ENCODE assay signal across 11 cellular contexts in the genomic region with DNA sequence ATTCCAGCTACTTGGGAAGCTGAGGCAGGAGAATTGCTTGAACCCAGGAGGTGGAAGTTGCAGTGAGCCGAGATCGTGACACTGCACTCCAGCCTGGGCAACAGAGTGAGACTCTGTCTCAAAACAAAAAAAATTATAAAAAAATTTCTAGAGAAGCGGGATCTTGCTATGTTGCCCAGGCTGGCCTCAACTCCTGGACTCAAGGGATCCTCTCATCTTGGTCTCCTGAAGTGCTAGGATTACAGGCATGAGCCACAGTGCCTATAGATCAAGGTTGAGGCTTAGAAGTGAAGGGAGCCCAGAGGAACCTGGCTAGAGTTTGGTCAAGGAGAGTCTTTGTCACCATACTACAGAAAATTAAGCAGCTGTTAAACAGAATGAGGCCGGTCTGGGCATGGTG. TPM values are rescaled to one million over a fixed set of nuclear protein-coding genes. Genes with fewer than 3 reads are reported as not detected.
DNase-seq lines count a peak whose midpoint lies in the region; ATAC-seq and TF ChIP-seq lines count a peak whose summit lies in the region.
"Had no signal": no experiment of that assay in that cellular context is flagged by ENCODE, and none has a peak within 500 bp of the region (broad histone marks: within the 10 kb centered on the region; RNA-seq: fewer than 3 reads in every experiment).

No MANE protein-coding gene starts in this region.

- DNase-seq in CD4-positive, alpha-beta memory T cell, result no peak
- DNase-seq in H9 (no peak), GM19240 (ENCODE audit: insufficient read length, low spot score) (no peak), SW 1271 (lab: John Stamatoyannopoulos, UW) (no peak)
- no peak for DNase-seq in natural killer cell treated with Interleukin-12 subunit alpha and Interleukin-12 subunit beta and Interleukin-15 and Interleukin-18, amount 100 ng/mL, for 72 hours (ENCODE audit: low spot score)
- no peak for DNase-seq in central memory CD4-positive, alpha-beta T cell
- DNase-seq: activated CD8-positive, alpha-beta memory T cell treated with anti-CD3 and anti-CD28 coated beads, Interleukin-2, amount 50 U/mL, for 48 hours; NCI-H2107; stimulated activated CD4-positive, alpha-beta T cell treated with anti-CD3 and anti-CD28 coated beads, Interleukin-4, amount 100 ng/mL, for 1 hour had no signal

- no peak overlapping the region for H3K4me2 ChIP-seq in H9 (ENCODE audit: insufficient read depth, insufficient read length, low read length)

- H3K9ac ChIP-seq in H9 (ENCODE audit: extremely low read depth, insufficient read length, low read length), result no peak overlapping the region

- H3K4ac ChIP-seq in H9 (ENCODE audit: low read depth, low read length), result no peak overlapping the region

- peaks cover 8% of the 10 kb centered on the region; the same call in 1 of the 2 replicates for H3K79me2 ChIP-seq in H9 (ENCODE audit: insufficient read depth, low read length)

- intact Hi-C loops in CD4-positive, alpha-beta memory T cell (cut with micrococcal nuclease), result loop anchor here (5.0 kb wide), 1 partner anchor 46 kb away; no protein-coding TSS in a partner anchor

- no peak overlapping the region for H2BK15ac ChIP-seq in H9 (ENCODE audit: low read depth, low read length)

- POLR2A ChIA-PET in CD4-positive, alpha-beta memory T cell (lab: Charles Lee; ENCODE audit: partially characterized antibody), result interaction anchor here (1.0 to 2.6 kb wide), 4 partner anchors 12 to 141 kb away, joined by 3 to 8 read pairs (median 4); a partner anchor contains a TSS

- peak overlapping the region; percentile 73 for H4K91ac ChIP-seq in H9 (ENCODE audit: insufficient read length, low read depth, low read length)

- no peak overlapping the region for H2BK5ac ChIP-seq in H9 (ENCODE audit: insufficient read length, low read length)

- ATAC-seq in activated T-helper 17 cell treated with anti-CD3 and anti-CD28 coated beads, Interleukin-2, amount 50 U/mL, for 72 hours (replicated peaks), result no peak
- no peak for ATAC-seq in natural killer cell treated with Interleukin-12 subunit alpha and Interleukin-12 subunit beta and Interleukin-15 and Interleukin-18, amount 100 ng/mL, for 72 hours

- no peak for TF ChIP-seq CTCF in H9 (conservative IDR thresholded peaks at IDR 0.05)

- H3K4me1 Mint-ChIP-seq in CD4-positive, alpha-beta memory T cell, result peaks cover 11 to 33% (median 20%) of the 10 kb centered on the region in 4 donors
- peaks cover 32 to 42% of the 10 kb centered on the region in 2 experiments for H3K4me1 Mint-ChIP-seq in H9
- peaks cover 9% of the 10 kb centered on the region for H3K4me1 Mint-ChIP-seq in activated T-helper 17 cell treated with anti-CD3 and anti-CD28 coated beads, Interleukin-2, amount 50 U/mL, for 72 hours
- peaks cover 21 to 27% of the 10 kb centered on the region in 2 donors for H3K4me1 Mint-ChIP-seq in natural killer cell treated with Interleukin-12 subunit alpha and Interleukin-12 subunit beta and Interleukin-15 and Interleukin-18, amount 100 ng/mL, for 72 hours (ENCODE audit: low read depth in 2 of 2)

- H3K14ac ChIP-seq in H9 (ENCODE audit: insufficient read depth, low read length), result no peak overlapping the region

- H2BK20ac ChIP-seq in H9 (ENCODE audit: low read depth, low read length, poor library complexity, severe bottlenecking), result no peak overlapping the region

- H3T11ph ChIP-seq in H9 (ENCODE audit: low read length), result no peak overlapping the region

- H4K20me1 ChIP-seq in H9 (ENCODE audit: control insufficient read depth, insufficient read depth, insufficient read length), result no peaks in the 10 kb centered on the region

- H3K27ac ChIP-seq in CD4-positive, alpha-beta memory T cell (ENCODE audit: low read depth, low read length), result no peak overlapping the region
- no peak overlapping the region for H3K27ac ChIP-seq in H9 (ENCODE audit: insufficient read length, low read depth, low read length)

- H3K36me3 Mint-ChIP-seq in CD4-positive, alpha-beta memory T cell, result peaks cover 17 to 20% of the 10 kb centered on the region in 2 donors
- peaks cover 27 to 38% (median 27%) of the 10 kb centered on the region in 3 experiments for H3K36me3 Mint-ChIP-seq in H9 (ENCODE audit: insufficient read depth in 1 of 3, low read depth in 3 of 3)
- H3K36me3 Mint-ChIP-seq in activated T-helper 17 cell treated with anti-CD3 and anti-CD28 coated beads, Interleukin-2, amount 50 U/mL, for 72 hours (ENCODE audit: low read depth), result peaks cover 43% of the 10 kb centered on the region
- H3K36me3 Mint-ChIP-seq in natural killer cell treated with Interleukin-12 subunit alpha and Interleukin-12 subunit beta and Interleukin-15 and Interleukin-18, amount 100 ng/mL, for 72 hours, result peaks cover 7% of the 10 kb centered on the region

- H3K27me3 ChIP-seq in CD4-positive, alpha-beta memory T cell (ENCODE audit: insufficient read depth, low read length), result no peaks in the 10 kb centered on the region
- H3K27me3 ChIP-seq in H9 (ENCODE audit: insufficient read depth, low read length), result no peaks in the 10 kb centered on the region

- H3K18ac ChIP-seq in H9 (ENCODE audit: insufficient read length, low read depth, low read length), result no peak overlapping the region

- H3K27me3 Mint-ChIP-seq in CD4-positive, alpha-beta memory T cell, result no peaks in the 10 kb centered on the region
- no peaks in the 10 kb centered on the region for H3K27me3 Mint-ChIP-seq in H9 (ENCODE audit: low read depth)
- no peaks in the 10 kb centered on the region for H3K27me3 Mint-ChIP-seq in activated T-helper 17 cell treated with anti-CD3 and anti-CD28 coated beads, Interleukin-2, amount 50 U/mL, for 72 hours
- H3K27me3 Mint-ChIP-seq in natural killer cell treated with Interleukin-12 subunit alpha and Interleukin-12 subunit beta and Interleukin-15 and Interleukin-18, amount 100 ng/mL, for 72 hours, result no peaks in the 10 kb centered on the region

- H2AFZ ChIP-seq in H9 (ENCODE audit: low read length), result no peak overlapping the region

- no peak overlapping the region for H4K8ac ChIP-seq in H9 (replicated peaks; ENCODE audit: insufficient read length, low read depth, low read length)

- H2BK12ac ChIP-seq in H9 (ENCODE audit: insufficient read length, low read depth, low read length), result no peak overlapping the region

- no peak overlapping the region for H3K4me3 ChIP-seq in CD4-positive, alpha-beta memory T cell (ENCODE audit: low read length in 2 of 2)
- H3K4me3 ChIP-seq: lung had no signal

- H3K4me1 ChIP-seq in CD4-positive, alpha-beta memory T cell (ENCODE audit: insufficient read depth, low read length), result peaks cover 22% of the 10 kb centered on the region
- no peaks in the 10 kb centered on the region; the same call in 1 of the 2 replicates for H3K4me1 ChIP-seq in H9 (ENCODE audit: insufficient read depth, low read length)

- H2BK120ac ChIP-seq in H9 (ENCODE audit: low read depth, low read length, poor library complexity, severe bottlenecking), result no peak overlapping the region

- H3K4me3 Mint-ChIP-seq in CD4-positive, alpha-beta memory T cell, result peak overlapping the region; percentile 57 to 100 (median 99)
- H3K4me3 Mint-ChIP-seq in H9, result peak overlapping the region in 1 of 2 experiments; percentile 99; a peak in 2 of 5 replicates
- H3K4me3 Mint-ChIP-seq in activated T-helper 17 cell treated with anti-CD3 and anti-CD28 coated beads, Interleukin-2, amount 50 U/mL, for 72 hours, result peak overlapping the region; percentile 98
- H3K4me3 Mint-ChIP-seq in natural killer cell treated with Interleukin-12 subunit alpha and Interleukin-12 subunit beta and Interleukin-15 and Interleukin-18, amount 100 ng/mL, for 72 hours, result peak overlapping the region; percentile 97

- H2AK5ac ChIP-seq in H9 (ENCODE audit: insufficient read length, low read length), result no peak overlapping the region

- H3K36me3 ChIP-seq in CD4-positive, alpha-beta memory T cell (ENCODE audit: insufficient read depth, low read length), result peaks cover 8% of the 10 kb centered on the region

- no CpG with 5 or more reads among the region's 4 CpGs for WGBS in H9 (ENCODE audit: extremely low coverage, insufficient read length, low lambda C conversion rate)

- no peak overlapping the region for H4K5ac ChIP-seq in H9 (ENCODE audit: insufficient read length, low read depth, low read length)

- peak overlapping the region in 4 of 7 donors; percentile 37 to 97 (median 66) for H3K27ac Mint-ChIP-seq in CD4-positive, alpha-beta memory T cell
- H3K27ac Mint-ChIP-seq in H9, result peak overlapping the region in 1 of 3 experiments; percentile 61; a peak in 1 of 7 replicates
- peak overlapping the region; percentile 96 for H3K27ac Mint-ChIP-seq in activated T-helper 17 cell treated with anti-CD3 and anti-CD28 coated beads, Interleukin-2, amount 50 U/mL, for 72 hours
- peak overlapping the region; percentile 92 to 98 for H3K27ac Mint-ChIP-seq in natural killer cell treated with Interleukin-12 subunit alpha and Interleukin-12 subunit beta and Interleukin-15 and Interleukin-18, amount 100 ng/mL, for 72 hours

- H3K79me1 ChIP-seq in H9 (ENCODE audit: insufficient read depth, low read depth, low read length, poor library complexity, severe bottlenecking), result peaks cover 11% of the 10 kb centered on the region

- CTCF ChIA-PET in CD4-positive, alpha-beta memory T cell (lab: Charles Lee; ENCODE audit: partially characterized antibody), result interaction anchor here (1.2 kb wide), 1 partner anchor 125 kb away, joined by 3 read pairs; no protein-coding TSS in a partner anchor

- H3K9me3 Mint-ChIP-seq in CD4-positive, alpha-beta memory T cell, result no peaks in the 10 kb centered on the region
- no peaks in the 10 kb centered on the region; a peak in 1 of 5 replicates for H3K9me3 Mint-ChIP-seq in H9
- H3K9me3 Mint-ChIP-seq in activated T-helper 17 cell treated with anti-CD3 and anti-CD28 coated beads, Interleukin-2, amount 50 U/mL, for 72 hours, result no peaks in the 10 kb centered on the region
- H3K9me3 Mint-ChIP-seq in natural killer cell treated with Interleukin-12 subunit alpha and Interleukin-12 subunit beta and Interleukin-15 and Interleukin-18, amount 100 ng/mL, for 72 hours, result no peaks in the 10 kb centered on the region

- H3K9me3 ChIP-seq in CD4-positive, alpha-beta memory T cell (ENCODE audit: control insufficient read depth in 1 of 2, low read length in 2 of 2), result no peaks in the 10 kb centered on the region
- H3K9me3 ChIP-seq in H9 (ENCODE audit: control insufficient read depth, low read depth, low read length), result no peaks in the 10 kb centered on the region

- no peak overlapping the region for H3K23ac ChIP-seq in H9 (ENCODE audit: insufficient read length, low read depth, low read length)

- H3K56ac ChIP-seq in H9 (ENCODE audit: insufficient read length, low read depth, low read length), result no peak overlapping the region

- peaks cover 13% of the 10 kb centered on the region for H3K23me2 ChIP-seq in H9 (ENCODE audit: insufficient read length, low read depth, low read length, poor library complexity, severe bottlenecking)

RNA-seq across cellular contexts. Expression of a gene that starts 1.4 kb away (rescaled TPM):
- total RNA-seq in CD4-positive, alpha-beta memory T cell, result 10 to 100 TPM; 48.5 to 58.1 TPM
- polyA plus RNA-seq in CD4-positive, alpha-beta memory T cell, result 10 to 100 TPM; 22.0 to 26.9 TPM
- 274 and 293 TPM in 2 replicates for total RNA-seq in H9 (2021)
- 100 to 1,000 TPM; 124 to 273 TPM for total RNA-seq in activated T-helper 17 cell treated with anti-CD3 and anti-CD28 coated beads, Interleukin-2, amount 50 U/mL, for 72 hours
- total RNA-seq in natural killer cell treated with Interleukin-12 subunit alpha and Interleukin-12 subunit beta and Interleukin-15 and Interleukin-18, amount 100 ng/mL, for 72 hours, result 100 to 1,000 TPM; 169 to 339 TPM

RNA-seq across cellular contexts. Expression of a gene that starts 17.7 kb away (rescaled TPM):
- total RNA-seq in CD4-positive, alpha-beta memory T cell, result 1 to 10 TPM; 7.7 to 8.3 TPM
- under 1 TPM in 1 of 2 donors, not detected in 1; 0.20 TPM for polyA plus RNA-seq in CD4-positive, alpha-beta memory T cell
- 22.7 and 25.7 TPM in 2 replicates for total RNA-seq in H9 (2021)
- 1 to 10 TPM; 3.5 to 7.3 TPM for total RNA-seq in activated T-helper 17 cell treated with anti-CD3 and anti-CD28 coated beads, Interleukin-2, amount 50 U/mL, for 72 hours
- 1 to 10 TPM; 4.9 to 7.3 TPM for total RNA-seq in natural killer cell treated with Interleukin-12 subunit alpha and Interleukin-12 subunit beta and Interleukin-15 and Interleukin-18, amount 100 ng/mL, for 72 hours
